19 cellular contexts compared by ENCODE assay signal in the genomic region with DNA sequence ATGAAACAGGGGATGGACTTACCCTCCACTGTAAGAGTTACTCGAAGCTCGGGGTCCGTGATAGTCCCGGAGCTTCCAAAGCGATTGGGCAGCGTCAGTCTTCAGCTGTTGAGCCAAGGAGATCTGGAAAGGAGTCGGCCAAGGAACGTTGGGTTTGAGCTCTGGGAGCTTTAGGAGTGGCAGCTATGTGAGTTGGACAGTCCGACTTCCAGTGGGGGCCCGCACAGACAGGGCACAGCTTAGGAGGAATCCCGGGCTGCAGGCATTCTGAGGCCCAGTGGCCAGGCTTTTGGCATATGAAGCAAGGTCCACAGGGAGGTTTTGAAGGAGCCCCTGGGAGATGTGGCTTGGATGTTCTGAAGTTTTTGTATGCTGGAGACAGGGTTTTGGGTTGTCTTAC.
"Had no signal": no experiment of that assay in that cellular context is flagged by ENCODE, and none has a peak within 500 bp of the region (broad histone marks: within the 10 kb centered on the region; RNA-seq: fewer than 3 reads in every experiment).

No MANE protein-coding gene starts in this region.

- H3K27me3 ChIP-seq: esophagus muscularis mucosa, pancreas, right lobe of liver, suprapubic skin, thyroid gland, upper lobe of left lung, uterus had no signal

- H3K27ac Mint-ChIP-seq: natural killer cell; progenitor cell of endocrine pancreas; stimulated activated effector memory CD8-positive, alpha-beta T cell treated with anti-CD3 and anti-CD28 coated beads, Interleukin-12 subunit alpha, Interleukin-12 subunit beta, amount 100 ng/mL, for 72 hours had no signal

- H3K4me1 ChIP-seq: esophagus muscularis mucosa, gastroesophageal sphincter, pancreas, right lobe of liver, suprapubic skin, thyroid gland, uterus had no signal

- H3K36me3 Mint-ChIP-seq: natural killer cell; stimulated activated effector memory CD8-positive, alpha-beta T cell treated with anti-CD3 and anti-CD28 coated beads, Interleukin-12 subunit alpha, Interleukin-12 subunit beta, amount 100 ng/mL, for 72 hours had no signal

- H3K9me3 Mint-ChIP-seq: neural crest cell had no signal

- H3K4me3 ChIP-seq: esophagus muscularis mucosa, gastroesophageal sphincter, pancreas, right lobe of liver, suprapubic skin, thyroid gland, upper lobe of left lung, uterus had no signal

- ATAC-seq: gastroesophageal sphincter; natural killer cell; pancreas; right lobe of liver; stimulated activated effector memory CD8-positive, alpha-beta T cell treated with anti-CD3 and anti-CD28 coated beads, Interleukin-12 subunit alpha, Interleukin-12 subunit beta, amount 100 ng/mL, for 72 hours; stimulated activated naive CD8-positive, alpha-beta T cell treated with anti-CD3 and anti-CD28 coated beads, Interleukin-15, Interleukin-2, amounts not matched to agents 100 U/mL and 50 U/mL, for 24 hours had no signal

- DNase-seq: effector memory CD4-positive, alpha-beta T cell; glutamatergic neuron; natural killer cell; nucleus accumbens; pancreas; right lobe of liver; stimulated activated CD4-positive, alpha-beta T cell treated with anti-CD3 and anti-CD28 coated beads, Interleukin-4, amount 100 ng/mL, for 1 hour; stimulated activated CD8-positive, alpha-beta memory T cell treated with anti-CD3 and anti-CD28 coated beads, Interleukin-4, amount 100 ng/mL, for 48 hours; stimulated activated naive CD8-positive, alpha-beta T cell treated with anti-CD3 and anti-CD28 coated beads, Interleukin-15, Interleukin-2, amounts not matched to agents 100 U/mL and 50 U/mL, for 24 hours; thyroid gland; upper lobe of left lung; uterus had no signal

- H3K9me3 ChIP-seq: pancreas, right lobe of liver, suprapubic skin, thyroid gland, uterus had no signal

- H3K27ac ChIP-seq: epithelial cell of prostate, esophagus muscularis mucosa, gastroesophageal sphincter, pancreas, right lobe of liver, suprapubic skin, thyroid gland, upper lobe of left lung, uterus had no signal

- H3K4me3 Mint-ChIP-seq: natural killer cell; neural crest cell; stimulated activated effector memory CD8-positive, alpha-beta T cell treated with anti-CD3 and anti-CD28 coated beads, Interleukin-12 subunit alpha, Interleukin-12 subunit beta, amount 100 ng/mL, for 72 hours had no signal

- H3K36me3 ChIP-seq: esophagus muscularis mucosa, gastroesophageal sphincter, pancreas, right lobe of liver, suprapubic skin, thyroid gland, upper lobe of left lung, uterus had no signal
